15 cellular contexts compared by ENCODE assay signal in the genomic region with DNA sequence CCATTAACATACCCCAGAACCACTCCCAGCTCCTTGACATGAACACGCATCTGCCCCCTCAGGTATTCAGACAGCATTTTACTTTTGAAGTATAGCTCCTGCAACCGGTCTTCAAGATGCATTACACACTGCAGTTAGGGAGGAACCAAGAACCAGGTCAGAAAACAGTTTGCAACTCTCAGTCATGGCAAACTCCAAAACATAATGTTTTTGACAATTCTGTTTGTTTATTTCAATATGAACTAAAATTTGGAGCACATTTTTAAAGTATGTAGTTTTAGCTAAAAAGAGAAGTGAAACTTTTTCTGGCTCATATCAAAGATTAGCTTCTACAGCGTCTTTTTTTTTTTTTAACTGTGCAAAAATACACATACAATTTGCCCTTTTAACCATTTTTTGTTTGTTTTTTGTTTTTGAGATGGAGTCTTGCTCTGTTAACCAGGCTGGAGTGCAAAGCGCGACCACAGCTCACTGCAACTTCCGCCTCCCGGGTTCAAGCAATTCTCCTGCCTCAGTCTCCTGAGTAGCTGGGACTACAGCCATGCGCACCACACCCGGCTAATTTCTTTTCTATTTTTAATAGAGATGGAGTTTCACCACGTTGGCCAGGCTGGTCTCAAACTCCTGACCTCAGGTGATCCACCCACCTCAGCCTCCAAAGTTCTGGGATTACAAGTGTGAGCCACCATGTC. TPM values are rescaled to one million over a fixed set of nuclear protein-coding genes. Genes with fewer than 3 reads are reported as not detected.
DNase-seq lines count a peak whose midpoint lies in the region; ATAC-seq and TF ChIP-seq lines count a peak whose summit lies in the region.
"Had no signal": no experiment of that assay in that cellular context is flagged by ENCODE, and none has a peak within 500 bp of the region (broad histone marks: within the 10 kb centered on the region; RNA-seq: fewer than 3 reads in every experiment).

No MANE protein-coding gene starts in this region.

- no peak for DNase-seq in activated CD8-positive, alpha-beta T cell treated with anti-CD3 and anti-CD28 coated beads, Interleukin-2, amount 10 ng/mL, durations not matched to agents 7 days and 5 days
- no peak for DNase-seq in activated CD8-positive, alpha-beta T cell treated with anti-CD3 and anti-CD28 coated beads for 36 hours
- DNase-seq in stimulated activated naive B cell treated with anti-CD40 and anti-IgM and Interleukin-4, amounts not matched to agents 10 μg/mL and 1 μg/mL and 100 μg/mL, for 72 hours: no peak
- no peak for DNase-seq in suprapubic skin (ENCODE audit: low spot score in 2 of 2)
- no peak for DNase-seq in stimulated activated CD4-positive, alpha-beta T cell treated with anti-CD3 and anti-CD28 coated beads, Interleukin-1b, Interleukin-23, amount 100 ng/mL, for 48 hours
- no peak for DNase-seq in effector CD4-positive, alpha-beta T cell
- DNase-seq: activated CD4-positive, alpha-beta T cell treated with anti-CD3 and anti-CD28 coated beads for 4 hours; naive thymus-derived CD8-positive, alpha-beta T cell; NCI-H187 treated with DMSO at 0.1 percent for 48 hours; Right ventricle myocardium superior; stimulated activated CD4-positive, alpha-beta T cell treated with anti-CD3 and anti-CD28 coated beads, Interleukin-15, amount 100 ng/mL, for 24 hours; stimulated activated naive CD8-positive, alpha-beta T cell treated with anti-CD3 and anti-CD28 coated beads, Interleukin-15, Interleukin-2, amounts not matched to agents 100 U/mL and 50 U/mL, for 24 hours had no signal

- peaks cover 50% of the 10 kb centered on the region for H3K36me3 ChIP-seq in suprapubic skin

- no peaks in the 10 kb centered on the region for H3K9me3 ChIP-seq in suprapubic skin

- H3K4me3 ChIP-seq in suprapubic skin: no peak overlapping the region

- ATAC-seq in activated CD8-positive, alpha-beta T cell treated with anti-CD3 and anti-CD28 coated beads, Interleukin-2, amount 10 ng/mL, durations not matched to agents 7 days and 5 days: no peak
- no peak for ATAC-seq in activated CD8-positive, alpha-beta T cell treated with anti-CD3 and anti-CD28 coated beads for 36 hours
- peak; percentile 72 for ATAC-seq in HG02571 (IDR thresholded peaks at IDR 0.05; ENCODE audit: unreplicated experiment)
- peak; percentile 70 for ATAC-seq in HG03442 (IDR thresholded peaks at IDR 0.05; ENCODE audit: unreplicated experiment)
- ATAC-seq in stimulated activated naive B cell treated with anti-CD40 and anti-IgM and Interleukin-4, amounts not matched to agents 10 μg/mL and 1 μg/mL and 100 μg/mL, for 72 hours (replicated peaks): peak; percentile 93 to 96
- ATAC-seq: stimulated activated naive CD8-positive, alpha-beta T cell treated with anti-CD3 and anti-CD28 coated beads, Interleukin-15, Interleukin-2, amounts not matched to agents 100 U/mL and 50 U/mL, for 24 hours had no signal

- H3K4me1 ChIP-seq in suprapubic skin: no peaks in the 10 kb centered on the region

- no peak for TF ChIP-seq POLR2A in suprapubic skin (IDR thresholded peaks at IDR 0.05)

- peaks cover 55% of the 10 kb centered on the region for H3K36me3 Mint-ChIP-seq in activated CD8-positive, alpha-beta T cell treated with anti-CD3 and anti-CD28 coated beads, Interleukin-2, amount 10 ng/mL, durations not matched to agents 7 days and 5 days (ENCODE audit: low read depth)
- H3K36me3 Mint-ChIP-seq in activated CD8-positive, alpha-beta T cell treated with anti-CD3 and anti-CD28 coated beads for 36 hours (ENCODE audit: low read depth): peaks cover 26% of the 10 kb centered on the region
- H3K36me3 Mint-ChIP-seq in stimulated activated naive B cell treated with anti-CD40 and anti-IgM and Interleukin-4, amounts not matched to agents 10 μg/mL and 1 μg/mL and 100 μg/mL, for 72 hours: peaks cover 33 to 42% of the 10 kb centered on the region in 2 donors

- H3K27me3 ChIP-seq in suprapubic skin: no peaks in the 10 kb centered on the region

- no peak overlapping the region for H3K4me3 Mint-ChIP-seq in activated CD8-positive, alpha-beta T cell treated with anti-CD3 and anti-CD28 coated beads, Interleukin-2, amount 10 ng/mL, durations not matched to agents 7 days and 5 days
- H3K4me3 Mint-ChIP-seq in activated CD8-positive, alpha-beta T cell treated with anti-CD3 and anti-CD28 coated beads for 36 hours: no peak overlapping the region
- peak overlapping the region; percentile 81 to 86 for H3K4me3 Mint-ChIP-seq in stimulated activated naive B cell treated with anti-CD40 and anti-IgM and Interleukin-4, amounts not matched to agents 10 μg/mL and 1 μg/mL and 100 μg/mL, for 72 hours

- POLR2A ChIA-PET in activated CD8-positive, alpha-beta T cell treated with anti-CD3 and anti-CD28 coated beads, Interleukin-2, amount 10 ng/mL, durations not matched to agents 7 days and 5 days (lab: Charles Lee): interaction anchor here (0.8 kb wide), 1 partner anchor 11 kb away, joined by 3 read pairs; no protein-coding TSS in a partner anchor
- POLR2A ChIA-PET in activated CD8-positive, alpha-beta T cell treated with anti-CD3 and anti-CD28 coated beads for 36 hours (lab: Charles Lee): no interaction called here

- 82% methylated on average over 10 of the region's 10 CpGs for whole genome bisulfite sequencing in suprapubic skin

- peaks cover 1% of the 10 kb centered on the region for H3K4me1 Mint-ChIP-seq in activated CD8-positive, alpha-beta T cell treated with anti-CD3 and anti-CD28 coated beads, Interleukin-2, amount 10 ng/mL, durations not matched to agents 7 days and 5 days (ENCODE audit: low read depth)
- no peaks in the 10 kb centered on the region for H3K4me1 Mint-ChIP-seq in activated CD8-positive, alpha-beta T cell treated with anti-CD3 and anti-CD28 coated beads for 36 hours (ENCODE audit: low read depth)
- H3K4me1 Mint-ChIP-seq in stimulated activated naive B cell treated with anti-CD40 and anti-IgM and Interleukin-4, amounts not matched to agents 10 μg/mL and 1 μg/mL and 100 μg/mL, for 72 hours: peaks cover 11 to 19% of the 10 kb centered on the region in 2 donors

- H3K27me3 Mint-ChIP-seq in activated CD8-positive, alpha-beta T cell treated with anti-CD3 and anti-CD28 coated beads, Interleukin-2, amount 10 ng/mL, durations not matched to agents 7 days and 5 days (ENCODE audit: low read depth): no peaks in the 10 kb centered on the region
- H3K27me3 Mint-ChIP-seq in activated CD8-positive, alpha-beta T cell treated with anti-CD3 and anti-CD28 coated beads for 36 hours: no peaks in the 10 kb centered on the region
- H3K27me3 Mint-ChIP-seq in stimulated activated naive B cell treated with anti-CD40 and anti-IgM and Interleukin-4, amounts not matched to agents 10 μg/mL and 1 μg/mL and 100 μg/mL, for 72 hours: no peaks in the 10 kb centered on the region
- H3K27me3 Mint-ChIP-seq: naive thymus-derived CD8-positive, alpha-beta T cell had no signal

- H3K27ac ChIP-seq in suprapubic skin: no peak overlapping the region
- H3K27ac ChIP-seq: HL-60 had no signal

- TF ChIP-seq CTCF in activated CD8-positive, alpha-beta T cell treated with anti-CD3 and anti-CD28 coated beads for 36 hours (IDR thresholded peaks at IDR 0.05): no peak
- no peak for TF ChIP-seq CTCF in suprapubic skin (IDR thresholded peaks at IDR 0.05)

- H3K27ac Mint-ChIP-seq in activated CD8-positive, alpha-beta T cell treated with anti-CD3 and anti-CD28 coated beads, Interleukin-2, amount 10 ng/mL, durations not matched to agents 7 days and 5 days: peak overlapping the region; percentile 9
- no peak overlapping the region for H3K27ac Mint-ChIP-seq in activated CD8-positive, alpha-beta T cell treated with anti-CD3 and anti-CD28 coated beads for 36 hours
- peak overlapping the region; percentile 93 for H3K27ac Mint-ChIP-seq in stimulated activated naive B cell treated with anti-CD40 and anti-IgM and Interleukin-4, amounts not matched to agents 10 μg/mL and 1 μg/mL and 100 μg/mL, for 72 hours

- no peaks in the 10 kb centered on the region for H3K9me3 Mint-ChIP-seq in activated CD8-positive, alpha-beta T cell treated with anti-CD3 and anti-CD28 coated beads, Interleukin-2, amount 10 ng/mL, durations not matched to agents 7 days and 5 days (ENCODE audit: insufficient read depth)
- no peaks in the 10 kb centered on the region for H3K9me3 Mint-ChIP-seq in activated CD8-positive, alpha-beta T cell treated with anti-CD3 and anti-CD28 coated beads for 36 hours
- H3K9me3 Mint-ChIP-seq in stimulated activated naive B cell treated with anti-CD40 and anti-IgM and Interleukin-4, amounts not matched to agents 10 μg/mL and 1 μg/mL and 100 μg/mL, for 72 hours: peaks cover 0 to 6% of the 10 kb centered on the region in 2 donors
- H3K9me3 Mint-ChIP-seq: naive thymus-derived CD8-positive, alpha-beta T cell had no signal

- CTCF ChIA-PET in activated CD8-positive, alpha-beta T cell treated with anti-CD3 and anti-CD28 coated beads, Interleukin-2, amount 10 ng/mL, durations not matched to agents 7 days and 5 days (lab: Charles Lee): interaction anchor here (0.8 kb wide), 1 partner anchor 49 kb away, joined by 3 read pairs; no protein-coding TSS in a partner anchor
- CTCF ChIA-PET in activated CD8-positive, alpha-beta T cell treated with anti-CD3 and anti-CD28 coated beads for 36 hours (lab: Charles Lee): interaction anchor here (0.5 to 1.0 kb wide), 2 partner anchors 9 to 58 kb away, joined by 3 read pairs; no protein-coding TSS in a partner anchor

- intact Hi-C loops in activated CD8-positive, alpha-beta T cell treated with anti-CD3 and anti-CD28 coated beads for 36 hours (cut with micrococcal nuclease): no loop called here

- TF ChIP-seq EP300 in suprapubic skin (IDR thresholded peaks at IDR 0.05): no peak

RNA-seq across cellular contexts. Expression of gene RAPGEF6, which starts 12.2 kb away (rescaled TPM):
- 10 to 100 TPM; 36.4 to 40.9 TPM for total RNA-seq in activated CD8-positive, alpha-beta T cell treated with anti-CD3 and anti-CD28 coated beads, Interleukin-2, amount 10 ng/mL, durations not matched to agents 7 days and 5 days
- total RNA-seq in activated CD8-positive, alpha-beta T cell treated with anti-CD3 and anti-CD28 coated beads for 36 hours: 10 to 100 TPM; 27.0 to 34.1 TPM
- total RNA-seq in suprapubic skin: 10 to 100 TPM; 17.8 to 38.3 (median 20.6) TPM

Comparison
In these comparisons a context has a peak if more than half of its experiments do, and no peak if none do; other contexts are left out.
1. ATAC-seq: peak in HG02571 (single experiment), HG03442 (single experiment) and stimulated activated naive B cell treated with anti-CD40 and anti-IgM and Interleukin-4, amounts not matched to agents 10 μg/mL and 1 μg/mL and 100 μg/mL, for 72 hours (2 of 2); none in activated CD8-positive, alpha-beta T cell treated with anti-CD3 and anti-CD28 coated beads, Interleukin-2, amount 10 ng/mL, durations not matched to agents 7 days and 5 days (single experiment) and activated CD8-positive, alpha-beta T cell treated with anti-CD3 and anti-CD28 coated beads for 36 hours (single experiment).
2. H3K4me3 Mint-ChIP-seq: peak in stimulated activated naive B cell treated with anti-CD40 and anti-IgM and Interleukin-4, amounts not matched to agents 10 μg/mL and 1 μg/mL and 100 μg/mL, for 72 hours (2 of 2); none in activated CD8-positive, alpha-beta T cell treated with anti-CD3 and anti-CD28 coated beads, Interleukin-2, amount 10 ng/mL, durations not matched to agents 7 days and 5 days (single experiment) and activated CD8-positive, alpha-beta T cell treated with anti-CD3 and anti-CD28 coated beads for 36 hours (single experiment).